Comparison of ENCODE assay signal across 1 cellular context in the genomic region with DNA sequence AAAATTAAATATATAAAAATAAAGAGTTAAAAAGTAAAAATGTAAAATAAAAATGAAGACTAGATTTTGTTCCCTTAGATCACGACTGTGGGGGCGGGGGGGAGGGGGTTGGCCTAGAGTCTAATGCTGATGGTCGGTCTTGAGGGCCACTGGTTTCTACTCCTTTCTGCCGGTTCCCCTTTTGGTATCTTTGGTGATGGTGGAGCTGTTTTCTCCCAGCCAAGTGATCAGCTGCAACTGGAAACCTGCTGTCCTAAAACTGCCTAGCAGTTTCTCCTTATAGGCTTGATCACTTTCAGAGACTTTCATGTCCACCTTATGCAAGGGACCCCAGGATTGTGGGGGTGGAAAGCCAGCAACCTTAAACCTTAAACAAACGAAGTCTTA.
TF ChIP-seq lines count a peak whose summit lies in the region.

No MANE protein-coding gene starts in this region.

TF ChIP-seq in H1, 55 proteins besides CTCF, POLR2A, EP300 and RAD21:
- no peak for TF ChIP-seq JUN (IDR thresholded peaks at IDR 0.05; ENCODE audit: low read depth, low read length)
- TF ChIP-seq ZNF274 (IDR thresholded peaks at IDR 0.05; ENCODE audit: borderline replicate concordance, extremely low read depth, low read length) = no peak
- no peak for TF ChIP-seq TCF12 (IDR thresholded peaks at IDR 0.05; ENCODE audit: low read depth, low read length)
- no peak for TF ChIP-seq TEAD4 (IDR thresholded peaks at IDR 0.05; ENCODE audit: low read depth, low read length)
- TF ChIP-seq HDAC2 (IDR thresholded peaks at IDR 0.05; ENCODE audit: borderline replicate concordance in 1 of 2, low read depth in 2 of 2, low read length in 2 of 2) = no peak
- no peak for TF ChIP-seq SP1 (IDR thresholded peaks at IDR 0.05; ENCODE audit: low read depth, low read length)
- TF ChIP-seq YY1 (IDR thresholded peaks at IDR 0.05; ENCODE audit: low read depth, low read length) = no peak
- TF ChIP-seq CHD1 (IDR thresholded peaks at IDR 0.05; ENCODE audit: low read depth, low read length) = no peak
- TF ChIP-seq CHD2 (IDR thresholded peaks at IDR 0.05; ENCODE audit: low read length) = no peak
- no peak for TF ChIP-seq SAP30 (IDR thresholded peaks at IDR 0.05; ENCODE audit: insufficient read depth, insufficient replicate concordance, low read length)
- TF ChIP-seq NANOG (IDR thresholded peaks at IDR 0.05; ENCODE audit: insufficient read depth, low read depth, low read length, poor library complexity, severe bottlenecking) = no peak
- TF ChIP-seq RNF2 (IDR thresholded peaks at IDR 0.05; ENCODE audit: borderline replicate concordance, low read depth, low read length, missing control alignments, poor library complexity, severe bottlenecking) = no peak
- TF ChIP-seq BRCA1 (IDR thresholded peaks at IDR 0.05; ENCODE audit: low read depth, low read length) = no peak
- no peak for TF ChIP-seq GTF2F1 (IDR thresholded peaks at IDR 0.05; ENCODE audit: borderline replicate concordance, low read depth, low read length)
- TF ChIP-seq, protein P1, sequence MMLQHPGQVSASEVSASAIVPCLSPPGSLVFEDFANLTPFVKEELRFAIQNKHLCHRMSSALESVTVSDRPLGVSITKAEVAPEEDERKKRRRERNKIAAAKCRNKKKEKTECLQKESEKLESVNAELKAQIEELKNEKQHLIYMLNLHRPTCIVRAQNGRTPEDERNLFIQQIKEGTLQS (IDR thresholded peaks at IDR 0.05; ENCODE audit: insufficient read depth, low read depth, low read length) = no peak
- TF ChIP-seq SRF (IDR thresholded peaks at IDR 0.05; ENCODE audit: low read depth, low read length) = no peak
- TF ChIP-seq SP4 (IDR thresholded peaks at IDR 0.05; ENCODE audit: low read length) = no peak
TF ChIP-seq in H1: peak in this region for 0.
